16 cellular contexts compared by ENCODE assay signal in genomic region chr9:116980582-116980981, GRCh38.
A peak's percentile ranks its signal among the peaks of the same experiment; 100 is the strongest.
DNase-seq lines count a peak whose midpoint lies in the region; ATAC-seq and TF ChIP-seq lines count a peak whose summit lies in the region.
"Had no signal": no experiment of that assay in that cellular context is flagged by ENCODE, and none has a peak within 500 bp of the region (broad histone marks: within the 10 kb centered on the region; RNA-seq: fewer than 3 reads in every experiment).

No MANE protein-coding gene starts in this region.

- no peaks in the 10 kb centered on the region for H3K36me3 Mint-ChIP-seq in glutamatergic neuron (ENCODE audit: unreplicated experiment)
- H3K36me3 Mint-ChIP-seq: CD4-positive, CD25-positive, alpha-beta regulatory T cell had no signal

- peaks cover 23% of the 10 kb centered on the region for H3K4me1 Mint-ChIP-seq in glutamatergic neuron (ENCODE audit: low read depth, unreplicated experiment)
- H3K4me1 Mint-ChIP-seq: B cell; CD4-positive, CD25-positive, alpha-beta regulatory T cell; CD8-positive, alpha-beta memory T cell had no signal

- H3K27me3 Mint-ChIP-seq in glutamatergic neuron (ENCODE audit: unreplicated experiment) = peaks cover 2% of the 10 kb centered on the region

- DNase-seq in NCI-H1417 (lab: John Stamatoyannopoulos, UW) (peak in 2 of 3 experiments; percentile 10 to 46), NCI-H1417 treated with DMSO at 0.1 percent for 48 hours (lab: John Stamatoyannopoulos, UW) (no peak), NCI-H69 (lab: John Stamatoyannopoulos, UW) (peak; percentile 68), glutamatergic neuron (no peak), Ammon's horn (ENCODE audit: low spot score) (no peak), CD1c-positive myeloid dendritic cell (ENCODE audit: extremely low spot score) (no peak)
- DNase-seq: CD4-positive, CD25-positive, alpha-beta regulatory T cell; CD8-positive, alpha-beta memory T cell; COR-L47; DMS 273 treated with DMSO at 0.1 percent for 48 hours; DMS53; DND-41; EL had no signal

- peak overlapping the region; percentile 48 for H3K27ac Mint-ChIP-seq in glutamatergic neuron (ENCODE audit: unreplicated experiment)
- H3K27ac Mint-ChIP-seq: B cell; CD8-positive, alpha-beta memory T cell had no signal

- TF ChIP-seq CTCF in glutamatergic neuron (IDR thresholded peaks at IDR 0.05; ENCODE audit: partially characterized antibody, unreplicated experiment) = no peak

- H3K9me3 Mint-ChIP-seq in glutamatergic neuron (ENCODE audit: unreplicated experiment) = peaks cover 2% of the 10 kb centered on the region

- peak overlapping the region; percentile 7 for H3K4me3 Mint-ChIP-seq in glutamatergic neuron (ENCODE audit: unreplicated experiment)
- H3K4me3 Mint-ChIP-seq: B cell; CD4-positive, CD25-positive, alpha-beta regulatory T cell; CD8-positive, alpha-beta memory T cell had no signal

- ATAC-seq in GM21825 (IDR thresholded peaks at IDR 0.05; ENCODE audit: unreplicated experiment) = no peak
- ATAC-seq: GM12878 had no signal

Comparison
In these comparisons a context has a peak if more than half of its experiments do, and no peak if none do; other contexts are left out.
1. DNase-seq: peak in NCI-H1417 (2 of 3) and NCI-H69 (single experiment); none in NCI-H1417 treated with DMSO at 0.1 percent for 48 hours (single experiment), glutamatergic neuron (single experiment), Ammon's horn (single experiment) and CD1c-positive myeloid dendritic cell (single experiment).